18 cellular contexts compared by ENCODE assay signal in the genomic region with DNA sequence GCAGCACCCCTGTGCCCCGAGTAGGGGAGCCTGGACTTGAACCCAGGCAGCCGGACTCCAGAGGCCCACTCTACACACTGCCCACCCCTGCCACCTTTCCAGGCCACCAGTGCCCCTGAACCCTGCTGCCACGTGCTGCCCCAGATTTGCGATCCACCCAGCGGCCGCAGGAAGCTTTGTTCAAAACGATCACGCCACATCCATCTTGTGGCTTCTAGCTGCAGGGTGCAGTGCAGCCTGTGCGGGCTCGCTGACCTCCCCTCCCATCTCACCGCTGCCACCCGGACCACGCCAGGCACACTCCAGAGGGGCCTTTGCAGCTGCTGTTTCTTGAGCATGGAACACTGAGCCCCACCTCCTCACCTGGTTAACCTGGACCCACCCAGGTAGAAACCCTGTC. TPM values are rescaled to one million over a fixed set of nuclear protein-coding genes. Genes with fewer than 3 reads are reported as not detected.
DNase-seq lines count a peak whose midpoint lies in the region; ATAC-seq lines count a peak whose summit lies in the region.
"Had no signal": no experiment of that assay in that cellular context is flagged by ENCODE, and none has a peak within 500 bp of the region (broad histone marks: within the 10 kb centered on the region; RNA-seq: fewer than 3 reads in every experiment).

No MANE protein-coding gene starts in this region.

- H3K9ac ChIP-seq in mesenchymal stem cell (ENCODE audit: low read length), result no peak overlapping the region

- H3K4me2 ChIP-seq in mesenchymal stem cell (ENCODE audit: low read length, poor library complexity, severe bottlenecking), result no peak overlapping the region
- H3K4me2 ChIP-seq: A549 had no signal

- DNase-seq in activated T-cell treated with anti-CD3 and anti-CD28 coated beads, Interleukin-2, amount 50 U/mL, for 24 hours, result no peak
- DNase-seq in activated T-cell treated with anti-CD3 and anti-CD28 coated beads, Interleukin-2, amount 50 U/mL, for 1 hour, result no peak
- DNase-seq in stimulated activated naive CD8-positive, alpha-beta T cell treated with anti-CD3 and anti-CD28 coated beads, Interleukin-15, amount 100 ng/mL, for 72 hours, result no peak
- no peak for DNase-seq in stimulated activated naive CD8-positive, alpha-beta T cell treated with anti-CD3 and anti-CD28 coated beads, Interleukin-15, Interleukin-2, amounts not matched to agents 100 U/mL and 50 U/mL, for 24 hours
- DNase-seq in mesenchymal stem cell (no peak), NCI-H446 (lab: John Stamatoyannopoulos, UW) (no peak), SHP77 treated with DMSO at 0.1 percent for 48 hours (lab: John Stamatoyannopoulos, UW) (no peak)
- no peak for DNase-seq in stimulated activated naive B cell treated with anti-CD40 and anti-IgM and Interleukin-4, amounts not matched to agents 10 μg/mL and 1 μg/mL and 100 μg/mL, for 72 hours
- DNase-seq: AML-193; CD4-positive, alpha-beta T cell; DMS 273 treated with DMSO at 0.1 percent for 48 hours; DMS53; HCEC 1CT; HFFc6 had no signal

- no peaks in the 10 kb centered on the region for H3K9me3 ChIP-seq in mesenchymal stem cell (ENCODE audit: control insufficient read depth, low read length)
- H3K9me3 ChIP-seq: A549 had no signal

- peaks cover 29% of the 10 kb centered on the region for H3K4me1 Mint-ChIP-seq in activated T-cell treated with anti-CD3 and anti-CD28 coated beads, Interleukin-2, amount 50 U/mL, for 24 hours (ENCODE audit: low read depth)
- peaks cover 39% of the 10 kb centered on the region for H3K4me1 Mint-ChIP-seq in stimulated activated naive CD8-positive, alpha-beta T cell treated with anti-CD3 and anti-CD28 coated beads, Interleukin-15, amount 100 ng/mL, for 72 hours
- H3K4me1 Mint-ChIP-seq in stimulated activated naive B cell treated with anti-CD40 and anti-IgM and Interleukin-4, amounts not matched to agents 10 μg/mL and 1 μg/mL and 100 μg/mL, for 72 hours, result peaks cover 22 to 33% of the 10 kb centered on the region in 2 donors

- no peak overlapping the region for H2AFZ ChIP-seq in mesenchymal stem cell (ENCODE audit: low read depth, low read length)

- no peak overlapping the region for H3K23ac ChIP-seq in mesenchymal stem cell (ENCODE audit: low read length in 2 of 2)

- H3K36me3 Mint-ChIP-seq in activated T-cell treated with anti-CD3 and anti-CD28 coated beads, Interleukin-2, amount 50 U/mL, for 24 hours (ENCODE audit: low read depth), result peaks cover 92% of the 10 kb centered on the region
- peaks cover 36 to 43% of the 10 kb centered on the region in 2 donors for H3K36me3 Mint-ChIP-seq in stimulated activated naive B cell treated with anti-CD40 and anti-IgM and Interleukin-4, amounts not matched to agents 10 μg/mL and 1 μg/mL and 100 μg/mL, for 72 hours

- H2BK5ac ChIP-seq in mesenchymal stem cell (ENCODE audit: low read depth, low read length, poor library complexity, severe bottlenecking), result no peak overlapping the region

- no peaks in the 10 kb centered on the region for H3K27me3 ChIP-seq in mesenchymal stem cell (ENCODE audit: control insufficient read depth in 1 of 2, insufficient read depth in 1 of 2, low read length in 2 of 2)

- peaks cover 14% of the 10 kb centered on the region for H3K4me1 ChIP-seq in mesenchymal stem cell (ENCODE audit: control insufficient read depth, insufficient read depth, low read depth, low read length)

- H3K4me3 Mint-ChIP-seq in activated T-cell treated with anti-CD3 and anti-CD28 coated beads, Interleukin-2, amount 50 U/mL, for 24 hours, result no peak overlapping the region
- no peak overlapping the region for H3K4me3 Mint-ChIP-seq in stimulated activated naive CD8-positive, alpha-beta T cell treated with anti-CD3 and anti-CD28 coated beads, Interleukin-15, amount 100 ng/mL, for 72 hours
- no peak overlapping the region for H3K4me3 Mint-ChIP-seq in stimulated activated naive B cell treated with anti-CD40 and anti-IgM and Interleukin-4, amounts not matched to agents 10 μg/mL and 1 μg/mL and 100 μg/mL, for 72 hours
- H3K4me3 Mint-ChIP-seq: HFFc6 had no signal

- peaks cover 53 to 56% of the 10 kb centered on the region in 2 experiments for H3K36me3 ChIP-seq in mesenchymal stem cell (ENCODE audit: control insufficient read depth in 1 of 2, insufficient read depth in 2 of 2, low read depth in 1 of 2, low read length in 2 of 2)

- H4K8ac ChIP-seq in mesenchymal stem cell (ENCODE audit: low read length), result peak overlapping the region; percentile 7

- H3K79me1 ChIP-seq in mesenchymal stem cell (replicated peaks; ENCODE audit: low read length, poor library complexity, severe bottlenecking), result peaks cover 42% of the 10 kb centered on the region

- peak overlapping the region; percentile 41 for H3K27ac Mint-ChIP-seq in activated T-cell treated with anti-CD3 and anti-CD28 coated beads, Interleukin-2, amount 50 U/mL, for 24 hours
- peak overlapping the region; percentile 19 to 77 for H3K27ac Mint-ChIP-seq in stimulated activated naive CD8-positive, alpha-beta T cell treated with anti-CD3 and anti-CD28 coated beads, Interleukin-15, amount 100 ng/mL, for 72 hours
- H3K27ac Mint-ChIP-seq in stimulated activated naive B cell treated with anti-CD40 and anti-IgM and Interleukin-4, amounts not matched to agents 10 μg/mL and 1 μg/mL and 100 μg/mL, for 72 hours, result peak overlapping the region; percentile 51
- H3K27ac Mint-ChIP-seq: CD4-positive, alpha-beta T cell; HFFc6 had no signal

- no peak overlapping the region for H3K27ac ChIP-seq in mesenchymal stem cell (ENCODE audit: low read length, poor library complexity, severe bottlenecking)
- H3K27ac ChIP-seq: 22Rv1, A549, C4-2B, HL-60 had no signal

- ATAC-seq in stimulated activated naive CD8-positive, alpha-beta T cell treated with anti-CD3 and anti-CD28 coated beads, Interleukin-15, amount 100 ng/mL, for 72 hours, result no peak
- no peak for ATAC-seq in stimulated activated naive CD8-positive, alpha-beta T cell treated with anti-CD3 and anti-CD28 coated beads, Interleukin-15, Interleukin-2, amounts not matched to agents 100 U/mL and 50 U/mL, for 24 hours
- ATAC-seq in stimulated activated naive B cell treated with anti-CD40 and anti-IgM and Interleukin-4, amounts not matched to agents 10 μg/mL and 1 μg/mL and 100 μg/mL, for 72 hours (replicated peaks), result no peak
- ATAC-seq: A549 had no signal

- H4K91ac ChIP-seq in mesenchymal stem cell (ENCODE audit: low read length), result no peak overlapping the region

- H2BK120ac ChIP-seq in mesenchymal stem cell (ENCODE audit: low read depth, low read length), result no peak overlapping the region

- H2BK15ac ChIP-seq in mesenchymal stem cell (ENCODE audit: low read depth, poor library complexity, severe bottlenecking), result no peak overlapping the region

- no peak overlapping the region for H3K14ac ChIP-seq in mesenchymal stem cell (ENCODE audit: low read length in 2 of 2)

- H2BK12ac ChIP-seq in mesenchymal stem cell (ENCODE audit: low read length in 2 of 2), result no peak overlapping the region

- no peaks in the 10 kb centered on the region for H3K27me3 Mint-ChIP-seq in activated T-cell treated with anti-CD3 and anti-CD28 coated beads, Interleukin-2, amount 50 U/mL, for 24 hours
- no peaks in the 10 kb centered on the region for H3K27me3 Mint-ChIP-seq in stimulated activated naive CD8-positive, alpha-beta T cell treated with anti-CD3 and anti-CD28 coated beads, Interleukin-15, amount 100 ng/mL, for 72 hours
- H3K27me3 Mint-ChIP-seq in stimulated activated naive B cell treated with anti-CD40 and anti-IgM and Interleukin-4, amounts not matched to agents 10 μg/mL and 1 μg/mL and 100 μg/mL, for 72 hours, result no peaks in the 10 kb centered on the region
- H3K27me3 Mint-ChIP-seq: CD4-positive, alpha-beta T cell had no signal

- no peaks in the 10 kb centered on the region for H3K9me3 Mint-ChIP-seq in activated T-cell treated with anti-CD3 and anti-CD28 coated beads, Interleukin-2, amount 50 U/mL, for 24 hours
- H3K9me3 Mint-ChIP-seq in stimulated activated naive CD8-positive, alpha-beta T cell treated with anti-CD3 and anti-CD28 coated beads, Interleukin-15, amount 100 ng/mL, for 72 hours, result no peaks in the 10 kb centered on the region
- no peaks in the 10 kb centered on the region for H3K9me3 Mint-ChIP-seq in stimulated activated naive B cell treated with anti-CD40 and anti-IgM and Interleukin-4, amounts not matched to agents 10 μg/mL and 1 μg/mL and 100 μg/mL, for 72 hours
- H3K9me3 Mint-ChIP-seq: CD4-positive, alpha-beta T cell; HFFc6 had no signal

- H2AK5ac ChIP-seq in mesenchymal stem cell (ENCODE audit: low read length, severe bottlenecking), result no peak overlapping the region

- no peak overlapping the region for H3K4ac ChIP-seq in mesenchymal stem cell (ENCODE audit: low read depth in 1 of 2, low read length in 2 of 2)

- H3K18ac ChIP-seq in mesenchymal stem cell (ENCODE audit: low read depth in 1 of 2, low read length in 2 of 2), result no peak overlapping the region

- no peak overlapping the region for H3K4me3 ChIP-seq in mesenchymal stem cell (ENCODE audit: insufficient read depth in 1 of 2, low read depth in 1 of 2, low read length in 2 of 2)
- H3K4me3 ChIP-seq: A549 had no signal

- WGBS in mesenchymal stem cell, result 94% methylated on average over 13 of the region's 13 CpGs

RNA-seq across cellular contexts. Expression of gene RAVER1, which starts 3.8 kb away (rescaled TPM):
- polyA plus RNA-seq in mesenchymal stem cell (2013, experiment 1 of 2), result 24.7 TPM
- polyA plus RNA-seq in mesenchymal stem cell (2013, experiment 2 of 2), result 24.2 TPM

RNA-seq across cellular contexts. Expression of gene ICAM3, which starts 9.9 kb away (rescaled TPM):
- 9.2 TPM for polyA plus RNA-seq in mesenchymal stem cell (2013, experiment 1 of 2)
- 9.8 TPM for polyA plus RNA-seq in mesenchymal stem cell (2013, experiment 2 of 2)

RNA-seq across cellular contexts. Expression of gene FDX2, which starts 13.7 kb away (rescaled TPM):
- polyA plus RNA-seq in mesenchymal stem cell (2013, experiment 1 of 2), result 21.8 TPM
- 22.8 TPM for polyA plus RNA-seq in mesenchymal stem cell (2013, experiment 2 of 2)

RNA-seq across cellular contexts. Expression of gene ZGLP1, which starts 19.9 kb away (rescaled TPM):
- 1.0 TPM for polyA plus RNA-seq in mesenchymal stem cell (2013, experiment 1 of 2)
- polyA plus RNA-seq in mesenchymal stem cell (2013, experiment 2 of 2), result 1.2 TPM

RNA-seq across cellular contexts. Expression of gene ICAM5, which starts 39.8 kb away (rescaled TPM):
- 0.73 TPM for polyA plus RNA-seq in mesenchymal stem cell (2013, experiment 1 of 2)
- 0.86 TPM for polyA plus RNA-seq in mesenchymal stem cell (2013, experiment 2 of 2)
